8 cellular contexts compared by ENCODE assay signal in genomic region chr1:179953974-179954493, GRCh38. TPM values are rescaled to one million over a fixed set of nuclear protein-coding genes. Genes with fewer than 3 reads are reported as not detected.
DNase-seq lines count a peak whose midpoint lies in the region; ATAC-seq and TF ChIP-seq lines count a peak whose summit lies in the region.

No MANE protein-coding gene starts in this region.

- H3K4me3 Mint-ChIP-seq in T-cell (peak overlapping the region; percentile 83 to 89 (median 84)), brain (peak overlapping the region; percentile 85 to 93 (median 87))

- peak overlapping the region; percentile 93 to 99 (median 95) for H3K27ac ChIP-seq in BLaER1 treated with 17β-estradiol and CSF1 and Interleukin-3, amounts not matched to agents 10 nM and 100 nM
- peak overlapping the region; percentile 90 for H3K27ac ChIP-seq in layer of hippocampus (ENCODE audit: low read depth, low read length)

- CTCF ChIA-PET in T-cell (lab: Charles Lee): interaction anchor here (0.6 to 1.1 kb wide), 8 partner anchors 37 to 247 kb away, joined by 3 to 6 read pairs (median 3); partner anchors contain the start of gene TOR1AIP1 (in 1 of the 2)

- no peak for TF ChIP-seq CTCF in brain (conservative IDR thresholded peaks at IDR 0.05)

- no peaks in the 10 kb centered on the region for H3K9me3 Mint-ChIP-seq in T-cell
- no peaks in the 10 kb centered on the region for H3K9me3 Mint-ChIP-seq in brain

- POLR2A ChIA-PET in T-cell (lab: Charles Lee): interaction anchor here (0.6 to 2.0 kb wide), 7 partner anchors 32 to 589 kb away, joined by 3 to 22 read pairs (median 5); partner anchors contain the start of genes AXDND1 (in 1 of the 2) and TOR1AIP1 (in 1 of the 2)

- ATAC-seq in GM21447 (IDR thresholded peaks at IDR 0.05; ENCODE audit: unreplicated experiment): peak; percentile 31
- ATAC-seq in T-cell (replicated peaks in 1 of 4): peak; percentile 1 to 11 (median 8)

- no peaks in the 10 kb centered on the region for H3K27me3 ChIP-seq in BLaER1 treated with 17β-estradiol and CSF1 and Interleukin-3, amounts not matched to agents 10 nM and 100 nM
- H3K27me3 ChIP-seq in layer of hippocampus (ENCODE audit: control insufficient read depth, insufficient read depth, low read length): no peaks in the 10 kb centered on the region

- no peaks in the 10 kb centered on the region for H3K27me3 Mint-ChIP-seq in T-cell
- H3K27me3 Mint-ChIP-seq in brain: peaks cover 9% of the 10 kb centered on the region

- peak overlapping the region; percentile 92 to 100 (median 98) for H3K9ac ChIP-seq in BLaER1 treated with 17β-estradiol and CSF1 and Interleukin-3, amounts not matched to agents 10 nM and 100 nM

- peaks cover 38 to 63% (median 56%) of the 10 kb centered on the region in 10 experiments for H3K4me1 ChIP-seq in BLaER1 treated with 17β-estradiol and CSF1 and Interleukin-3, amounts not matched to agents 10 nM and 100 nM

- peak; percentile 66 for DNase-seq in LHCN-M2 (ENCODE audit: low read depth)
- peak in 9 of 34 experiments; percentile 4 to 30 (median 23) for DNase-seq in T-cell
- DNase-seq in stimulated activated CD4-positive, alpha-beta T cell treated with anti-CD3 and anti-CD28 coated beads, TNF-alpha, amount 100 ng/mL, for 48 hours (ENCODE audit: low read depth in 3 of 3): peak; percentile 22 to 32 (median 31)
- DNase-seq in 8988T: no peak

- peaks cover 54 to 63% (median 59%) of the 10 kb centered on the region in 3 donors for H3K4me1 Mint-ChIP-seq in T-cell
- peaks cover 29% of the 10 kb centered on the region for H3K4me1 Mint-ChIP-seq in brain

- H3K36me3 Mint-ChIP-seq in T-cell: no peaks in the 10 kb centered on the region
- H3K36me3 Mint-ChIP-seq in brain: no peaks in the 10 kb centered on the region

- peaks cover 4 to 41% (median 36%) of the 10 kb centered on the region in 11 experiments; a peak in 18 of 22 replicates for H4K20me1 ChIP-seq in BLaER1 treated with 17β-estradiol and CSF1 and Interleukin-3, amounts not matched to agents 10 nM and 100 nM

- peak overlapping the region; percentile 84 to 100 (median 96) for H3K4me3 ChIP-seq in BLaER1 treated with 17β-estradiol and CSF1 and Interleukin-3, amounts not matched to agents 10 nM and 100 nM

- peaks cover 0 to 2% (median 0%) of the 10 kb centered on the region in 11 experiments; a peak in 2 of 22 replicates for H3K36me3 ChIP-seq in BLaER1 treated with 17β-estradiol and CSF1 and Interleukin-3, amounts not matched to agents 10 nM and 100 nM

- peak overlapping the region; percentile 73 to 90 (median 79) for H3K4me2 ChIP-seq in BLaER1 treated with 17β-estradiol and CSF1 and Interleukin-3, amounts not matched to agents 10 nM and 100 nM

- no peaks in the 10 kb centered on the region for H3K9me3 ChIP-seq in BLaER1 treated with 17β-estradiol and CSF1 and Interleukin-3, amounts not matched to agents 10 nM and 100 nM (replicated peaks in 1 of 11)

- H3K27ac Mint-ChIP-seq in T-cell (peak overlapping the region; percentile 97 to 98), brain (peak overlapping the region; percentile 87 to 95 (median 92))

RNA-seq across cellular contexts. Expression of gene CEP350, which starts 0.6 kb away (rescaled TPM):
- total RNA-seq in LHCN-M2 (2014; rRNA removed) (30.8 and 39.7 TPM in 2 replicates), T-cell (10 to 100 TPM; 62.1 to 81.3 (median 72.3) TPM)
- 3.2 TPM for polyA plus RNA-seq in LHCN-M2 (2012)
- 4.9 TPM for polyA plus RNA-seq in brain (ENCODE audit: insufficient read depth, low read depth, low replicate concordance)
